8 cellular contexts compared by ENCODE assay signal in genomic region chr3:97793415-97794019, GRCh38. TPM values are rescaled to one million over a fixed set of nuclear protein-coding genes. Genes with fewer than 3 reads are reported as not detected.
DNase-seq lines count a peak whose midpoint lies in the region; ATAC-seq and TF ChIP-seq lines count a peak whose summit lies in the region.

No MANE protein-coding gene starts in this region.

- H3K4me3 ChIP-seq in OCI-LY7 (ENCODE audit: low read depth, low read length, poor library complexity, severe bottlenecking) = no peak overlapping the region

- TF ChIP-seq CTCF in OCI-LY7 (conservative IDR thresholded peaks at IDR 0.05; ENCODE audit: low read length) = peak; percentile 95

- peak; percentile 77 for TF ChIP-seq RAD21 in Ishikawa (IDR thresholded peaks at IDR 0.05; ENCODE audit: low read depth)

- BruUV-seq in OCI-LY7 (replicated peaks; lab: Mats Ljungman, UMichigan) = no TSS peak

- no peaks in the 10 kb centered on the region for H3K4me1 ChIP-seq in OCI-LY7 (ENCODE audit: insufficient read depth, low read length, poor library complexity, severe bottlenecking)

- CTCF ChIA-PET in OCI-LY7 (lab: Charles Lee; ENCODE audit: unreplicated experiment) = no interaction called here

- no peaks in the 10 kb centered on the region for H3K9me3 ChIP-seq in OCI-LY7 (ENCODE audit: low read length)

- H3K9me2 ChIP-seq in OCI-LY7 (ENCODE audit: insufficient read depth, low read length) = no peaks in the 10 kb centered on the region

- no peaks in the 10 kb centered on the region for H3K36me3 ChIP-seq in OCI-LY7 (ENCODE audit: insufficient read depth, low read length)

- no peaks in the 10 kb centered on the region for H4K20me1 ChIP-seq in OCI-LY7 (ENCODE audit: insufficient read depth, low read length)

- DNase-seq in DMS53 (lab: John Stamatoyannopoulos, UW) (peak; percentile 59), OCI-LY7 (ENCODE audit: low spot score) (peak; percentile 53), dedifferentiated amniotic fluid mesenchymal stem cell (ENCODE audit: extremely low spot score) (peak; percentile 68), medulla oblongata (ENCODE audit: extremely low spot score) (peak; percentile 80), posterior vena cava (ENCODE audit: low spot score) (no peak), NCI-H226 (no peak)

- intact Hi-C loops in OCI-LY7 (cut with micrococcal nuclease; ENCODE audit: unreplicated experiment) (loop anchor here (1.0 kb wide), 2 partner anchors 102 to 230 kb away; no protein-coding TSS in a partner anchor), posterior vena cava (cut with DNase I) (loop anchor here in 1 of 2 donors (5.0 kb wide), 1 partner anchor 229 kb away; no protein-coding TSS in a partner anchor)

- H2AFZ ChIP-seq in OCI-LY7 (ENCODE audit: low read length) = no peak overlapping the region

- no peaks in the 10 kb centered on the region for H3K79me2 ChIP-seq in OCI-LY7 (ENCODE audit: insufficient read depth, low read depth, low read length)

- no peak overlapping the region for H3K27ac ChIP-seq in OCI-LY7 (ENCODE audit: low read depth, low read length, poor library complexity, severe bottlenecking)

- H3K4me2 ChIP-seq in OCI-LY7 (ENCODE audit: low read length) = no peak overlapping the region

- TF ChIP-seq EP300 in Ishikawa (IDR thresholded peaks at IDR 0.05; ENCODE audit: borderline replicate concordance) = no peak

- POLR2A ChIA-PET in OCI-LY7 (lab: Charles Lee) = no interaction called here

- peak; percentile 70 for ATAC-seq in GM19455 (IDR thresholded peaks at IDR 0.05; ENCODE audit: unreplicated experiment)

TF ChIP-seq in Ishikawa, 13 proteins besides CTCF, POLR2A, EP300 and RAD21:
- TF ChIP-seq EGR1 (IDR thresholded peaks at IDR 0.05) = no peak
- TF ChIP-seq ZBTB7A (IDR thresholded peaks at IDR 0.05; ENCODE audit: low read depth) = no peak
- TF ChIP-seq USF1 (IDR thresholded peaks at IDR 0.05) = no peak
- no peak for TF ChIP-seq NFIC (IDR thresholded peaks at IDR 0.05)
- no peak for TF ChIP-seq TCF12 (IDR thresholded peaks at IDR 0.05; ENCODE audit: low read depth)
- no peak for TF ChIP-seq CEBPB (IDR thresholded peaks at IDR 0.05)
- no peak for TF ChIP-seq CREB1 (IDR thresholded peaks at IDR 0.05; ENCODE audit: low read depth)
- no peak for TF ChIP-seq MAX (IDR thresholded peaks at IDR 0.05)
- TF ChIP-seq TEAD4 (IDR thresholded peaks at IDR 0.05) = no peak
- no peak for TF ChIP-seq TAF1 (IDR thresholded peaks at IDR 0.05; ENCODE audit: low read depth)
- TF ChIP-seq YY1 (IDR thresholded peaks at IDR 0.05; ENCODE audit: low read depth) = no peak
- TF ChIP-seq FOXM1 (IDR thresholded peaks at IDR 0.05; ENCODE audit: borderline replicate concordance, low read depth) = no peak
- TF ChIP-seq REST (IDR thresholded peaks at IDR 0.05; ENCODE audit: low read depth) = no peak

RNA-seq across cellular contexts. Expression of gene CRYBG3, which starts 28.3 kb away (rescaled TPM):
- 0.05 and 0.22 TPM in 2 replicates for total RNA-seq in OCI-LY7 (2014; rRNA removed; shearing (Covaris generic))
- 0.28 and 0.46 TPM in 2 replicates for total RNA-seq in OCI-LY7 (2022)
- total RNA-seq in posterior vena cava = 10 to 100 TPM; 21.6 to 21.8 TPM

RNA-seq across cellular contexts. Expression of gene ARL6, which starts 29.0 kb away (rescaled TPM):
- total RNA-seq in OCI-LY7 (2014; rRNA removed; shearing (Covaris generic)) = 5.0 and 8.6 TPM in 2 replicates
- 5.5 and 5.9 TPM in 2 replicates for total RNA-seq in OCI-LY7 (2022)
- total RNA-seq in posterior vena cava = 1 to 10 TPM; 7.7 to 8.4 TPM

Comparison
In these comparisons a context has a peak if more than half of its experiments do, and no peak if none do; other contexts are left out.
1. DNase-seq: peak in DMS53 (single experiment), OCI-LY7 (single experiment), dedifferentiated amniotic fluid mesenchymal stem cell (single experiment) and medulla oblongata (single experiment); none in posterior vena cava (single experiment) and NCI-H226 (single experiment).
2. RNA of gene CRYBG3, which starts 28.3 kb away (total RNA-seq): 21.6 to 21.8 TPM in posterior vena cava; 0.05 to 0.46 TPM in OCI-LY7; every median in the first group is over 10 times any median in the second.